1 cellular context compared by ENCODE assay signal in the genomic region with DNA sequence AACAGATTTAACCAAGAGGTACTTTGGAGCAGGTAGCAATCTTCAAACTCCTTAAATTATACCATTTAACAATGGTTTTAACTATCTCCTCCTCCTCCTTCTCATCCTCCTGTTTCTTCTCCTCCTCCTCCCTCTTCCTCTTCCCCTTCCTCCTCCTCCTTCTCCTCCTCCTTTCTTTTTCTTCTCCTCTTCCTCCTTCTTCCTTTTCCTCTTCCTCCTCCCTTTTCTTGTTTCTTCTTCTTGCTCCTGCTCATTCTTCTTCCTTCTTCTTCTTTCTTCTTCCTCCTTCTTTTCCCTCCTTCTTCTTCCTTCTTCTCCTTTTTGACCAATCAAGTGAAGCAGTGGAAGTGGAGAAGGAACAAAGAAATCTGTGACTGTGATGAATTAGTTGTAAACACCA.
A peak's percentile ranks its signal among the peaks of the same experiment; 100 is the strongest.
TF ChIP-seq lines count a peak whose summit lies in the region.

No MANE protein-coding gene starts in this region.

TF ChIP-seq in K562, 482 proteins besides CTCF, POLR2A, EP300 and RAD21:
- TF ChIP-seq PTBP1 (IDR thresholded peaks at IDR 0.05; ENCODE audit: low read depth, low read length) (no peak), ZFPM2 (CRISPR knock-in tag; IDR thresholded peaks at IDR 0.05) (no peak), ZNF143 (CRISPR knock-in tag; IDR thresholded peaks at IDR 0.05) (no peak), NCOR1 (IDR thresholded peaks at IDR 0.05) (no peak), NCOA4 (IDR thresholded peaks at IDR 0.05; ENCODE audit: partially characterized antibody) (peak; percentile 9), ZKSCAN1 (IDR thresholded peaks at IDR 0.05; ENCODE audit: low read depth, low read length) (no peak), RFX5 (IDR thresholded peaks at IDR 0.05; ENCODE audit: low read depth, low read length) (no peak), ZNF24 (IDR thresholded peaks at IDR 0.05) (no peak), MTA1 (IDR thresholded peaks at IDR 0.05; ENCODE audit: borderline replicate concordance) (peak; percentile 23; the same call in 1 of the 2 replicates), PHB (CRISPR knock-in tag; IDR thresholded peaks at IDR 0.05) (no peak), MCM5 (IDR thresholded peaks at IDR 0.05; ENCODE audit: low read depth) (0 out of 2 replicates have a peak, but pooled peaks have one; percentile 94), JUND (IDR thresholded peaks at IDR 0.05; ENCODE audit: borderline replicate concordance, low read depth, low read length) (no peak), JUND (tag; IDR thresholded peaks at IDR 0.05; ENCODE audit: borderline replicate concordance, low read depth, low read length) (no peak), BRF1 (IDR thresholded peaks at IDR 0.05; ENCODE audit: borderline replicate concordance, extremely low read depth, insufficient read length) (no peak)
- TF ChIP-seq, protein P1, sequence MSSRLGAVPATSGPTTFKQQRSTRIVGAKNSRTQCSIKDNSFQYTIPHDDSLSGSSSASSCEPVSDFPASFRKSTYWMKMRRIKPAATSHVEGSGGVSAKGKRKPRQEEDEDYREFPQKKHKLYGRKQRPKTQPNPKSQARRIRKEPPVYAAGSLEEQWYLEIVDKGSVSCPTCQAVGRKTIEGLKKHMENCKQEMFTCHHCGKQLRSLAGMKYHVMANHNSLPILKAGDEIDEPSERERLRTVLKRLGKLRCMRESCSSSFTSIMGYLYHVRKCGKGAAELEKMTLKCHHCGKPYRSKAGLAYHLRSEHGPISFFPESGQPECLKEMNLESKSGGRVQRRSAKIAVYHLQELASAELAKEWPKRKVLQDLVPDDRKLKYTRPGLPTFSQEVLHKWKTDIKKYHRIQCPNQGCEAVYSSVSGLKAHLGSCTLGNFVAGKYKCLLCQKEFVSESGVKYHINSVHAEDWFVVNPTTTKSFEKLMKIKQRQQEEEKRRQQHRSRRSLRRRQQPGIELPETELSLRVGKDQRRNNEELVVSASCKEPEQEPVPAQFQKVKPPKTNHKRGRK (tag; IDR thresholded peaks at IDR 0.05), result peak; percentile 79
TF ChIP-seq in K562: peak in this region for 4.
